In genomic region chr1:226688852-226689251, GRCh38 we compare ENCODE assay signal across 11 cellular contexts. TPM values are rescaled to one million over a fixed set of nuclear protein-coding genes. Genes with fewer than 3 reads are reported as not detected.
DNase-seq lines count a peak whose midpoint lies in the region; ATAC-seq and TF ChIP-seq lines count a peak whose summit lies in the region.
"Had no signal": no experiment of that assay in that cellular context is flagged by ENCODE, and none has a peak within 500 bp of the region (broad histone marks: within the 10 kb centered on the region; RNA-seq: fewer than 3 reads in every experiment).

No MANE protein-coding gene starts in this region.

- intact Hi-C loops in heart left ventricle (cut with DNase I) = loop anchor here in 4 of 10 donors (5.0 to 10.0 kb wide), 4 partner anchors 42 to 57 kb away; no protein-coding TSS in a partner anchor
- intact Hi-C loops in right cardiac atrium (cut with DNase I) = no loop called here
- intact Hi-C loops in vagina (cut with DNase I) = no loop called here
- intact Hi-C loops in thyroid gland (cut with DNase I) = no loop called here

- ATAC-seq in heart left ventricle = no peak
- ATAC-seq in right cardiac atrium = no peak
- no peak for ATAC-seq in HG03457 (IDR thresholded peaks at IDR 0.05; ENCODE audit: unreplicated experiment)

- H3K27me3 ChIP-seq in heart left ventricle (no peaks in the 10 kb centered on the region), right cardiac atrium (ENCODE audit: control insufficient read depth, insufficient read depth) (no peaks in the 10 kb centered on the region), osteoblast (ENCODE audit: insufficient read depth, low read length) (peaks cover 4% of the 10 kb centered on the region), vagina (no peaks in the 10 kb centered on the region), thyroid gland (no peaks in the 10 kb centered on the region)
- H3K27me3 ChIP-seq: uterus had no signal

- H2AFZ ChIP-seq in osteoblast (ENCODE audit: low read length) = no peak overlapping the region

- H3K36me3 ChIP-seq in heart left ventricle (peaks cover 0 to 12% (median 0%) of the 10 kb centered on the region in 9 donors), osteoblast (ENCODE audit: insufficient read depth, low read length) (no peaks in the 10 kb centered on the region), vagina (no peaks in the 10 kb centered on the region), thyroid gland (no peaks in the 10 kb centered on the region)
- H3K36me3 ChIP-seq: uterus had no signal

- TF ChIP-seq CTCF in heart left ventricle (IDR thresholded peaks at IDR 0.05) (no peak), coronary artery (IDR thresholded peaks at IDR 0.05) (no peak), osteoblast (IDR thresholded peaks at IDR 0.05; ENCODE audit: extremely low read depth, low read depth, low read length) (no peak), vagina (IDR thresholded peaks at IDR 0.05) (no peak), thyroid gland (IDR thresholded peaks at IDR 0.05) (no peak)

- WGBS in heart left ventricle, 4 donors = 48 to 57% (median 54%) methylated on average over 4 of the region's 4 CpGs
- WGBS in right cardiac atrium = 37% methylated on average over 4 of the region's 4 CpGs
- 61 to 66% methylated on average over 4 of the region's 4 CpGs for WGBS in thyroid gland, 2 donors

- H3K9me3 ChIP-seq in heart left ventricle = no peaks in the 10 kb centered on the region
- no peaks in the 10 kb centered on the region for H3K9me3 ChIP-seq in right cardiac atrium (ENCODE audit: control insufficient read depth, low read length)
- no peaks in the 10 kb centered on the region for H3K9me3 ChIP-seq in osteoblast (ENCODE audit: low read depth, low read length)
- no peaks in the 10 kb centered on the region for H3K9me3 ChIP-seq in vagina
- H3K9me3 ChIP-seq in thyroid gland = no peaks in the 10 kb centered on the region
- H3K9me3 ChIP-seq: uterus had no signal

- no peaks in the 10 kb centered on the region for H4K20me1 ChIP-seq in osteoblast (ENCODE audit: insufficient read depth, low read length)

- H3K4me3 ChIP-seq in heart left ventricle (no peak overlapping the region), right cardiac atrium (ENCODE audit: low read length) (no peak overlapping the region), coronary artery (no peak overlapping the region), osteoblast (ENCODE audit: insufficient read depth, low read length) (no peak overlapping the region), vagina (no peak overlapping the region), thyroid gland (replicated peaks in 1 of 3) (no peak overlapping the region)
- H3K4me3 ChIP-seq: uterus had no signal

- H3K27ac ChIP-seq in heart left ventricle (peak overlapping the region in 10 of 12 donors; percentile 29 to 87 (median 64)), right cardiac atrium (ENCODE audit: low read length) (no peak overlapping the region), coronary artery (peak overlapping the region; percentile 51 to 73), osteoblast (ENCODE audit: low read depth, low read length) (no peak overlapping the region), vagina (peak overlapping the region; percentile 88), thyroid gland (no peak overlapping the region)

- H3K79me2 ChIP-seq in osteoblast (ENCODE audit: insufficient read depth, low read length) = no peaks in the 10 kb centered on the region

- TF ChIP-seq POLR2A in heart left ventricle (IDR thresholded peaks at IDR 0.05) = no peak
- TF ChIP-seq POLR2A in vagina (IDR thresholded peaks at IDR 0.05) = no peak
- no peak for TF ChIP-seq POLR2A in thyroid gland (IDR thresholded peaks at IDR 0.05)

- H3K4me2 ChIP-seq in osteoblast (ENCODE audit: insufficient read depth, low read length) = no peak overlapping the region

- DNase-seq in heart left ventricle = no peak
- no peak for DNase-seq in right cardiac atrium
- DNase-seq in coronary artery (ENCODE audit: low spot score) = no peak
- DNase-seq in osteoblast (ENCODE audit: insufficient read length, low spot score, missing footprints) = peak; percentile 58
- no peak for DNase-seq in vagina (ENCODE audit: extremely low spot score in 2 of 2)
- DNase-seq in thyroid gland = no peak
- no peak for DNase-seq in NCI-H1417 treated with DMSO at 0.1 percent for 48 hours (lab: John Stamatoyannopoulos, UW)
- DNase-seq: activated CD8-positive, alpha-beta memory T cell treated with anti-CD3 and anti-CD28 coated beads, Interleukin-2, amount 50 U/mL, for 4 hours; SHP77; uterus had no signal

- peaks cover 19 to 99% (median 86%) of the 10 kb centered on the region in 12 donors for H3K4me1 ChIP-seq in heart left ventricle
- peaks cover 40% of the 10 kb centered on the region for H3K4me1 ChIP-seq in right cardiac atrium (ENCODE audit: control insufficient read depth, insufficient read depth, low read length)
- no peaks in the 10 kb centered on the region for H3K4me1 ChIP-seq in osteoblast (ENCODE audit: insufficient read depth, low read length)
- H3K4me1 ChIP-seq in vagina = peaks cover 82% of the 10 kb centered on the region
- H3K4me1 ChIP-seq in thyroid gland = peaks cover 0 to 32% of the 10 kb centered on the region in 2 donors

RNA-seq across cellular contexts. Expression of gene ITPKB, which starts 50.2 kb away (rescaled TPM):
- 10 to 100 TPM; 11.2 to 33.7 (median 17.8) TPM for total RNA-seq in heart left ventricle
- polyA plus RNA-seq in heart left ventricle = 10 to 100 TPM in 1 of 2 donors, 1 to 10 TPM in 1; 6.2 to 11.9 TPM
- total RNA-seq in right cardiac atrium = 10 to 100 TPM in 2 of 4 donors, 1 to 10 TPM in 2; 9.6 to 15.4 (median 11.1) TPM
- polyA plus RNA-seq in right cardiac atrium = 9.6 TPM
- 6.2 and 7.1 TPM in 2 replicates for total RNA-seq in osteoblast
- total RNA-seq in vagina = 31.7 TPM
- total RNA-seq in thyroid gland = 10 to 100 TPM; 19.1 to 24.0 (median 22.2) TPM

Comparison
In these comparisons a context has a peak if more than half of its experiments do, and no peak if none do; other contexts are left out.
1. H3K27ac ChIP-seq: peak in heart left ventricle (10 of 12), coronary artery (2 of 2) and vagina (single experiment); none in right cardiac atrium (single experiment), osteoblast (single experiment) and thyroid gland (0 of 3).